In the genomic region with DNA sequence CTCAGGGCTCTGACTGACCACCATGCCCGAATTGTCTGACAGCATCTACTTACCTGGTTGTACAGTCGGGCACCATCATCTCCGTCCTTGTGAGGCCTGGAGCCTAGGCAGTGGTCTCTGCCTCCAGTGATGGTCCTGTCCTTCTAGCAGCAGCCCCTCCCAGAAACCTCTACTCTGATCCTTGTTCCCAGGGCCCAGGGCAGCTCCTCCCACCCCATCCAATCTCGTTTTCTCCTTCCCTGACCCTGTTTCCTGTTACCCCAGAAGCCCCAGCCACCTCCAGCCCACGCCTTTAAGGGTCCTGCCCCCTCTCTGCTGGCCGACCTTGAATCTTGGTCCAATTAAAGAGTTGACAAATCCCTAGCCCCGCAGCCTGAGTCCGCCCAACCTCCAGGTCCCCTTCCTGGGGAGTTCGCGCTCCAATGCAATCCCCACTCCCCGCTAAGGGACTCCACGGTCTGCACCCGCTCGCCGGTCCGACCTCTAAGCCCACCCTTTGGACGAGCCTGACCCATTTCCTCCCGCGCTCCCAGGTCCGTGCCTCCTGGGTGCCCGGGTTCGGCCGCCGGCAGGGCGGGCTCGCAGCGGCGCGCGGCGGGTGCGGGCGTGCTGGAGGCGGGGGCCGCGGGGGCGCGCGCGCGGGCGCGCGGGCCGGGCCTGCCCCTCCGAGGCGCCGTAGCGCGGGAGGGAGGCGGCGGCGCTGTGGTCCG, we compare ENCODE assay signal across 8 cellular contexts. TPM values are rescaled to one million over a fixed set of nuclear protein-coding genes. Genes with fewer than 3 reads are reported as not detected.
A peak's percentile ranks its signal among the peaks of the same experiment; 100 is the strongest.
DNase-seq lines count a peak whose midpoint lies in the region; ATAC-seq, FAIRE-seq and TF ChIP-seq lines count a peak whose summit lies in the region.

Gene B4GALT2 (plus strand): TSS at position 660 of the 710 bp plus-strand sequence. CDS start 1,951 bp downstream, outside the sequence.

- no peaks in the 10 kb centered on the region for H3K9me3 ChIP-seq in endothelial cell of umbilical vein (replicated peaks; ENCODE audit: control insufficient read depth, insufficient read depth, low read length)

- H3K27me3 ChIP-seq in endothelial cell of umbilical vein (ENCODE audit: control insufficient read depth in 2 of 2, insufficient read depth in 2 of 2, low read length in 2 of 2) = no peaks in the 10 kb centered on the region

- no peaks in the 10 kb centered on the region for H3K27me3 Mint-ChIP-seq in mesothelial cell of epicardium (ENCODE audit: low read depth)

- peak; percentile 95 for DNase-seq in GM03348 (ENCODE audit: low spot score)
- peak; percentile 44 for DNase-seq in LoVo (ENCODE audit: low spot score)
- peak; percentile 22 for DNase-seq in activated CD4-positive, alpha-beta T cell treated with anti-CD3 and anti-CD28 coated beads, Interleukin-2, amount 50 U/mL, for 1 hour
- DNase-seq in endothelial cell of umbilical vein (ENCODE audit: low read depth, low spot score) = peak; percentile 24
- DNase-seq in mesothelial cell of epicardium (ENCODE audit: low spot score in 2 of 2, unreplicated experiment in 2 of 2) = peak in 1 of 2 experiments; percentile 60
- DNase-seq in activated gamma-delta T cell treated with Interleukin-2 at 50 U/mL for 16 hours = no peak

- intact Hi-C loops in endothelial cell of umbilical vein (cut with micrococcal nuclease) = no loop called here

- peak within 1 kb of the TSS; percentile 54 for H3K4me2 ChIP-seq in endothelial cell of umbilical vein (ENCODE audit: insufficient read depth, low read length)

- no peaks in the 10 kb centered on the region for H4K20me1 ChIP-seq in endothelial cell of umbilical vein (replicated peaks; ENCODE audit: control insufficient read depth, extremely low read depth, insufficient read depth, low read length)

- dilution Hi-C loops in endothelial cell of umbilical vein (cut with MboI; ENCODE audit: extremely low pct_ligation_motif_present, low sequenced_read_pairs) = no loop called here

- no peaks in the 10 kb centered on the region for H3K9me3 Mint-ChIP-seq in mesothelial cell of epicardium

- no TSS peak for BruUV-seq in endothelial cell of umbilical vein (replicated peaks; lab: Mats Ljungman, UMichigan)

- H3K4me1 Mint-ChIP-seq in mesothelial cell of epicardium = peaks cover 51% of the 10 kb centered on the region

- H3K4me3 ChIP-seq in endothelial cell of umbilical vein (replicated peaks in 1 of 3; ENCODE audit: insufficient read depth in 1 of 3, low read depth in 1 of 3, low read length in 3 of 3) = peak within 1 kb of the TSS; percentile 54 to 66 (median 64)

- H3K4me1 ChIP-seq in endothelial cell of umbilical vein (ENCODE audit: control insufficient read depth, extremely low read depth, insufficient read depth, low read length) = peaks cover 31% of the 10 kb centered on the region

- peak within 1 kb of the TSS; percentile 74 for H3K9ac ChIP-seq in endothelial cell of umbilical vein (replicated peaks; ENCODE audit: extremely low read depth, insufficient read depth, low read length)

- no peak for ATAC-seq in GM18520 (IDR thresholded peaks at IDR 0.05; ENCODE audit: unreplicated experiment)

- H3K9me1 ChIP-seq in endothelial cell of umbilical vein (replicated peaks; ENCODE audit: control insufficient read depth, extremely low read depth, insufficient read depth, low read length) = no peaks in the 10 kb centered on the region

- peak within 1 kb of the TSS; percentile 50 for H2AFZ ChIP-seq in endothelial cell of umbilical vein (ENCODE audit: low read depth, low read length)

- peak; percentile 59 for FAIRE-seq in endothelial cell of umbilical vein (lab: Jason Lieb, UNC)

- POLR2A ChIA-PET in endothelial cell of umbilical vein (lab: Charles Lee) = no interaction called here

- peaks cover 0 to 10% of the 10 kb centered on the region in 2 experiments for H3K36me3 ChIP-seq in endothelial cell of umbilical vein (ENCODE audit: control insufficient read depth in 2 of 2, extremely low read depth in 1 of 2, insufficient read depth in 2 of 2, low read length in 2 of 2)

- peak within 1 kb of the TSS; percentile 89 for H3K4me3 Mint-ChIP-seq in mesothelial cell of epicardium

- H3K36me3 Mint-ChIP-seq in mesothelial cell of epicardium = peaks cover 16% of the 10 kb centered on the region

- TF ChIP-seq POLR2A in endothelial cell of umbilical vein (IDR thresholded peaks at IDR 0.05; ENCODE audit: low read depth, low read length) = no peak

- TF ChIP-seq CTCF in endothelial cell of umbilical vein (IDR thresholded peaks at IDR 0.05; ENCODE audit: extremely low read depth in 1 of 2, insufficient read depth in 1 of 2, low read depth in 1 of 2, low read length in 2 of 2) (no peak), mesothelial cell of epicardium (IDR thresholded peaks at IDR 0.05; ENCODE audit: unreplicated experiment) (no peak), subcutaneous adipose tissue (IDR thresholded peaks at IDR 0.05; ENCODE audit: low read depth) (no peak)

- CTCF ChIA-PET in endothelial cell of umbilical vein (lab: Charles Lee) = interaction anchor here (1.0 to 1.6 kb wide), 2 partner anchors 11 to 215 kb away, joined by 3 to 10 read pairs; no protein-coding TSS in a partner anchor

- peak within 1 kb of the TSS; percentile 13 for H3K27ac ChIP-seq in endothelial cell of umbilical vein (ENCODE audit: insufficient read depth, low read depth, low read length)

- peak within 1 kb of the TSS; percentile 82 for H3K27ac Mint-ChIP-seq in mesothelial cell of epicardium

- peaks cover 47% of the 10 kb centered on the region for H3K79me2 ChIP-seq in endothelial cell of umbilical vein (ENCODE audit: control insufficient read depth, insufficient read depth, low read length)

TF ChIP-seq in endothelial cell of umbilical vein, 7 proteins besides CTCF, POLR2A, EP300 and RAD21:
- TF ChIP-seq POLR2AphosphoS5 (IDR thresholded peaks at IDR 0.05; ENCODE audit: insufficient read depth, low read depth, low read length) (peak; percentile 46), MAX (IDR thresholded peaks at IDR 0.05; ENCODE audit: insufficient read depth, insufficient read length) (no peak)

RNA-seq across cellular contexts. Expression of gene B4GALT2, which starts in this region (rescaled TPM):
- total RNA-seq in endothelial cell of umbilical vein = 77.7 and 80.0 TPM in 2 replicates
- 103 and 145 TPM in 2 replicates for polyA plus RNA-seq in endothelial cell of umbilical vein
- polyA plus RNA-seq in endothelial cell of umbilical vein (2011; cell fraction: cytosol; rRNA removed) = 50.3 and 64.8 TPM in 2 replicates
- polyA plus RNA-seq in endothelial cell of umbilical vein (2011; cell fraction: nucleus; rRNA removed) = 26.6 and 28.8 TPM in 2 replicates
- 56.9 and 64.4 TPM in 2 replicates for polyA plus RNA-seq in endothelial cell of umbilical vein (2012)
- 55.0 and 72.4 TPM in 2 replicates for polyA minus RNA-seq in endothelial cell of umbilical vein
- 29.3 TPM for polyA minus RNA-seq in endothelial cell of umbilical vein (2011; cell fraction: cytosol; rRNA and poly(A)+ RNA removed)
- polyA minus RNA-seq in endothelial cell of umbilical vein (2011; cell fraction: nucleus; rRNA and poly(A)+ RNA removed) = 14.2 and 20.9 TPM in 2 replicates
- total RNA-seq in mesothelial cell of epicardium = 55.8 to 58.6 TPM (median 57.8 TPM) in 3 replicates
- 10 to 100 TPM; 21.1 to 44.3 (median 26.7) TPM for total RNA-seq in subcutaneous adipose tissue
